19 cellular contexts compared by ENCODE assay signal in the genomic region with DNA sequence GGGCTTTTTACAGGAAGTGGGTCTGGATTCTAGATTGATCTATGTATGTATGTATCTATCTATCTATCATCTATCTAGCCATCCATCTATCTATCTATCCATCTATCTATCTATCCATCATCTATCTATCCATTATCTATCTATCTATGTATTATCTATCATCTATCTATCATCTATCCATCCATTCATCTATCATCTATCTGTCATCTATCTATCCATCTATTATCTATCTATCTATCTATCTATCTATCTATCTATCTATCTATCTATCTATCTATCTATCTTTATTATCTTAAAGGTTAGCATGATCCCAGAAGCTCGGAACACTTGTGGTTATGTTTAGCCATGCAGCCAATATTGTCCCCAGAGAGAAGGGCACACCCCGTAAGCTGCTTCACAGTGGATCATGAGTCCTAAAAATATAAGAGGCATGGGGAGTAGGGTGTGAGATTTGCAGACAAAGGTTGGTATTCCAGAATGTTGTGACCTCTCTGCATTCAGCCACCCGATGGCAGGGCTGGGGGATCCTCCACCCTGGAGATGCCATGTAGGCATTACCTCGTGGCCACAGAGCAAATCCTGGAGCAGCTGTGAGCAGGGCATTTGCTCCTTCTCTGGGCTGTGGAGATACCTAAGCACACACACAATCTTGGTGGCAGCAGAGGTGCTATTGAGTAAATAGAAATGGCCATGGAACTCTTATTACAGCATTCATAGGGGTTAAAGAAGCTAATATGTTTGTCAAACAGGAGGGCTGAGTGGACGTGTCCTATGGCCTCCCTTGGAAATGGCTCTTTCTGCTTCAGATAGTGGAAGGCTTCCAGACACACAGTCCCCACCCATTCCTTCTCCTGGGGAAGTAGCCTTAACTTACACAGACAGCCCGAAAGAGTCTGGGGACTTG.
"Had no signal": no experiment of that assay in that cellular context is flagged by ENCODE, and none has a peak within 500 bp of the region (broad histone marks: within the 10 kb centered on the region; RNA-seq: fewer than 3 reads in every experiment).

No MANE protein-coding gene starts in this region.

- ATAC-seq: effector memory CD8-positive, alpha-beta T cell; gastrocnemius medialis; left ventricle myocardium superior; lower lobe of right lung; mucosa of descending colon; natural killer cell; pancreas; right lobe of liver; stimulated activated memory B cell treated with anti-CD40 and anti-IgM and Interleukin-4, amounts not matched to agents 10 μg/mL and 1 μg/mL and 100 μg/mL, for 72 hours; stimulated activated naive CD8-positive, alpha-beta T cell treated with anti-CD3 and anti-CD28 coated beads, Interleukin-15, Interleukin-2, amounts not matched to agents 100 U/mL and 50 U/mL, for 24 hours had no signal

- H3K4me1 ChIP-seq: gastrocnemius medialis, lower lobe of right lung, pancreas, right lobe of liver, testis, tibial artery had no signal

- H3K9me3 ChIP-seq: gastrocnemius medialis, lower lobe of right lung, mucosa of descending colon, pancreas, right lobe of liver, testis, tibial artery had no signal

- H3K27ac ChIP-seq: coronary artery, gastrocnemius medialis, lower lobe of right lung, pancreas, right lobe of liver, testis, tibial artery had no signal

- H3K36me3 ChIP-seq: gastrocnemius medialis, lower lobe of right lung, pancreas, right lobe of liver, tibial artery had no signal

- H3K4me3 ChIP-seq: coronary artery, gastrocnemius medialis, lower lobe of right lung, mucosa of descending colon, pancreas, right lobe of liver, testis, tibial artery had no signal

- DNase-seq: dermis blood vessel endothelial cell; effector memory CD8-positive, alpha-beta T cell; erythroblast; gastrocnemius medialis; left ventricle myocardium superior; lower lobe of right lung; mucosa of descending colon; natural killer cell; occipital lobe; pancreas; right lobe of liver; stimulated activated CD4-positive, alpha-beta T cell treated with anti-CD3 and anti-CD28 coated beads, Interleukin-2, amount 100 ng/mL, for 24 hours; stimulated activated CD4-positive, alpha-beta T cell treated with anti-CD3 and anti-CD28 coated beads, Interleukin-4, amount 100 ng/mL, for 24 hours; stimulated activated naive CD8-positive, alpha-beta T cell treated with anti-CD3 and anti-CD28 coated beads, Interleukin-15, Interleukin-2, amounts not matched to agents 100 U/mL and 50 U/mL, for 24 hours; substantia nigra; testis; tibial artery had no signal

- H3K27me3 ChIP-seq: gastrocnemius medialis, pancreas, right lobe of liver, testis, tibial artery had no signal
